8 cellular contexts compared by ENCODE assay signal in the genomic region with DNA sequence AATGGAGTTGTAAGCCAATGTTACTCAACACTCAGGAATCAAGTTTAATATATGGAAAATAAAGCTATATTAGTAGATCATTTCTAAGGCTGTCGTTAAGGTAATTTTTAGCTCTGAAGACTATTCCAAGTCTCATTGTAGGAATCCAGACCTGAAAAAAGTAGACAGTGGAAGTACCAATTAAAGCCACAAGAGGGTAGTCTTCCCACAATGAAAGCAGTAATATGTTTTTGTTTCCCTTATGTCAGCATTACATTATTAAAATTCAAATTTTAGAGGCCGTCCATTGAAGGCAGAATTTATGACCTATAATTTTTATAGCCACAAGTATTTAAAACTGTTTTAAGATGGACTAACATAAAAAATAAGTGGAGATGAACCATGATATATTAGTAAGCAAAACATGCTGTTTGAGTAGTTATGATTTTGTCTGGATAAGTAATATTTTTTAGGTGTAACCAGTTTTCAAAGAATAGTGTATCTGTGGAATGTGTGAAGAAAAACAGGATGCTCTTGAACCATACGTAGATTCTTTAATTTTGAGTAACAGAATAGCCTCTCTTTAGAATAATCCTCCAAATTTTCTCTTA.
DNase-seq lines count a peak whose midpoint lies in the region; ATAC-seq and TF ChIP-seq lines count a peak whose summit lies in the region.

No MANE protein-coding gene starts in this region.

- H3K4me3 ChIP-seq in AG04449 (ENCODE audit: low read depth, low read length), result no peak overlapping the region

- no peak overlapping the region for H3K27ac Mint-ChIP-seq in glutamatergic neuron (ENCODE audit: unreplicated experiment)
- H3K27ac Mint-ChIP-seq in activated naive CD4-positive, alpha-beta T cell treated with anti-CD3 and anti-CD28 coated beads, Interleukin-2, amount 50 U/mL, for 72 hours, result no peak overlapping the region

- DNase-seq in AG04449 (ENCODE audit: low read depth, low spot score) (no peak), HS-27A (ENCODE audit: low read depth) (peak; percentile 47), SKM-1 treated with dmso at 0.1 percent for 144 hours (lab: John Stamatoyannopoulos, UW; ENCODE audit: unreplicated experiment) (peak; percentile 18), glutamatergic neuron (no peak), epidermal melanocyte (ENCODE audit: insufficient read length, low spot score) (no peak)
- DNase-seq in activated CD4-positive, CD25-positive, alpha-beta regulatory T cell treated with anti-CD3 and anti-CD28 coated beads, Interleukin-2, amount 50 U/mL, for 72 hours, result no peak
- no peak for DNase-seq in activated naive CD4-positive, alpha-beta T cell treated with anti-CD3 and anti-CD28 coated beads, Interleukin-2, amount 50 U/mL, for 72 hours (ENCODE audit: low spot score in 2 of 2)

- H3K27me3 Mint-ChIP-seq in glutamatergic neuron (ENCODE audit: unreplicated experiment), result no peaks in the 10 kb centered on the region

- peaks cover 5% of the 10 kb centered on the region for H3K4me1 Mint-ChIP-seq in glutamatergic neuron (ENCODE audit: low read depth, unreplicated experiment)

- ATAC-seq in GM18511 (IDR thresholded peaks at IDR 0.05; ENCODE audit: unreplicated experiment), result peak; percentile 85
- no peak for ATAC-seq in activated naive CD4-positive, alpha-beta T cell treated with anti-CD3 and anti-CD28 coated beads, Interleukin-2, amount 50 U/mL, for 72 hours

- H3K9me3 Mint-ChIP-seq in glutamatergic neuron (ENCODE audit: unreplicated experiment), result no peaks in the 10 kb centered on the region
- H3K9me3 Mint-ChIP-seq in activated naive CD4-positive, alpha-beta T cell treated with anti-CD3 and anti-CD28 coated beads, Interleukin-2, amount 50 U/mL, for 72 hours, result no peaks in the 10 kb centered on the region

- H3K36me3 Mint-ChIP-seq in glutamatergic neuron (ENCODE audit: unreplicated experiment), result no peaks in the 10 kb centered on the region
- no peaks in the 10 kb centered on the region for H3K36me3 Mint-ChIP-seq in activated naive CD4-positive, alpha-beta T cell treated with anti-CD3 and anti-CD28 coated beads, Interleukin-2, amount 50 U/mL, for 72 hours

- POLR2A ChIA-PET in AG04449 (lab: Yijun Ruan, JAX), result no interaction called here

- CTCF ChIA-PET in AG04449 (lab: Yijun Ruan, JAX), result no interaction called here

- no peak overlapping the region for H3K4me3 Mint-ChIP-seq in glutamatergic neuron (ENCODE audit: unreplicated experiment)

- TF ChIP-seq CTCF in AG04449 (IDR thresholded peaks at IDR 0.05; ENCODE audit: insufficient read depth, low read length, missing control alignments) (peak; percentile 49), glutamatergic neuron (IDR thresholded peaks at IDR 0.05; ENCODE audit: partially characterized antibody, unreplicated experiment) (peak; percentile 92)

Comparison
In these comparisons a context has a peak if more than half of its experiments do, and no peak if none do; other contexts are left out.
1. DNase-seq: peak in HS-27A (single experiment) and SKM-1 treated with dmso at 0.1 percent for 144 hours (single experiment); none in AG04449 (single experiment), glutamatergic neuron (single experiment), activated CD4-positive, CD25-positive, alpha-beta regulatory T cell treated with anti-CD3 and anti-CD28 coated beads, Interleukin-2, amount 50 U/mL, for 72 hours (single experiment), epidermal melanocyte (single experiment) and activated naive CD4-positive, alpha-beta T cell treated with anti-CD3 and anti-CD28 coated beads, Interleukin-2, amount 50 U/mL, for 72 hours (0 of 2).